In genomic region chr14:100585448-100586152, GRCh38 we compare ENCODE assay signal across 2 cellular contexts.
TF ChIP-seq lines count a peak whose summit lies in the region.

No MANE protein-coding gene starts in this region.

TF ChIP-seq in SK-N-SH, 30 proteins besides CTCF, POLR2A, EP300 and RAD21 (continued from another document):
- TF ChIP-seq GABPA (IDR thresholded peaks at IDR 0.05; ENCODE audit: low read depth) (no peak), TAF1 (IDR thresholded peaks at IDR 0.05; ENCODE audit: borderline replicate concordance, low read depth, low read length) (no peak), YY1 (IDR thresholded peaks at IDR 0.05; ENCODE audit: low read depth) (no peak), NFIC (IDR thresholded peaks at IDR 0.05; ENCODE audit: borderline replicate concordance) (no peak), PBX3 (IDR thresholded peaks at IDR 0.05) (no peak), FOXJ3 (CRISPR knock-in tag; IDR thresholded peaks at IDR 0.05) (no peak), EZH2phosphoT487 (IDR thresholded peaks at IDR 0.05; ENCODE audit: borderline replicate concordance, low read depth) (no peak), RCOR1 (IDR thresholded peaks at IDR 0.05; ENCODE audit: low read length) (no peak), USF2 (IDR thresholded peaks at IDR 0.05; ENCODE audit: borderline replicate concordance, low read depth, low read length) (no peak), SIN3A (IDR thresholded peaks at IDR 0.05; ENCODE audit: borderline replicate concordance, low read depth, low read length) (no peak), RFX5 (IDR thresholded peaks at IDR 0.05; ENCODE audit: low read length) (no peak), TEAD4 (IDR thresholded peaks at IDR 0.05; ENCODE audit: borderline replicate concordance, insufficient read depth) (no peak)
- TF ChIP-seq, protein P1, sequence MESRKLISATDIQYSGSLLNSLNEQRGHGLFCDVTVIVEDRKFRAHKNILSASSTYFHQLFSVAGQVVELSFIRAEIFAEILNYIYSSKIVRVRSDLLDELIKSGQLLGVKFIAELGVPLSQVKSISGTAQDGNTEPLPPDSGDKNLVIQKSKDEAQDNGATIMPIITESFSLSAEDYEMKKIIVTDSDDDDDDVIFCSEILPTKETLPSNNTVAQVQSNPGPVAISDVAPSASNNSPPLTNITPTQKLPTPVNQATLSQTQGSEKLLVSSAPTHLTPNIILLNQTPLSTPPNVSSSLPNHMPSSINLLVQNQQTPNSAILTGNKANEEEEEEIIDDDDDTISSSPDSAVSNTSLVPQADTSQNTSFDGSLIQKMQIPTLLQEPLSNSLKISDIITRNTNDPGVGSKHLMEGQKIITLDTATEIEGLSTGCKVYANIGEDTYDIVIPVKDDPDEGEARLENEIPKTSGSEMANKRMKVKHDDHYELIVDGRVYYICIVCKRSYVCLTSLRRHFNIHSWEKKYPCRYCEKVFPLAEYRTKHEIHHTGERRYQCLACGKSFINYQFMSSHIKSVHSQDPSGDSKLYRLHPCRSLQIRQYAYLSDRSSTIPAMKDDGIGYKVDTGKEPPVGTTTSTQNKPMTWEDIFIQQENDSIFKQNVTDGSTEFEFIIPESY (IDR thresholded peaks at IDR 0.05; ENCODE audit: borderline replicate concordance, low read depth) = no peak

TF ChIP-seq in SK-N-SH treated with all-trans-retinoic acid at 6 μM for 48 hours, 23 proteins besides CTCF, POLR2A, EP300 and RAD21 (continued from another document):
- no peak for TF ChIP-seq ZFP3 (CRISPR knock-in tag; IDR thresholded peaks at IDR 0.05)
- no peak for TF ChIP-seq TCF4 (CRISPR knock-in tag; IDR thresholded peaks at IDR 0.05; ENCODE audit: borderline replicate concordance)
- TF ChIP-seq SNAI2 (CRISPR knock-in tag; IDR thresholded peaks at IDR 0.05) = no peak
- no peak for TF ChIP-seq ESRRG (CRISPR knock-in tag; IDR thresholded peaks at IDR 0.05)
- TF ChIP-seq, protein P2, sequence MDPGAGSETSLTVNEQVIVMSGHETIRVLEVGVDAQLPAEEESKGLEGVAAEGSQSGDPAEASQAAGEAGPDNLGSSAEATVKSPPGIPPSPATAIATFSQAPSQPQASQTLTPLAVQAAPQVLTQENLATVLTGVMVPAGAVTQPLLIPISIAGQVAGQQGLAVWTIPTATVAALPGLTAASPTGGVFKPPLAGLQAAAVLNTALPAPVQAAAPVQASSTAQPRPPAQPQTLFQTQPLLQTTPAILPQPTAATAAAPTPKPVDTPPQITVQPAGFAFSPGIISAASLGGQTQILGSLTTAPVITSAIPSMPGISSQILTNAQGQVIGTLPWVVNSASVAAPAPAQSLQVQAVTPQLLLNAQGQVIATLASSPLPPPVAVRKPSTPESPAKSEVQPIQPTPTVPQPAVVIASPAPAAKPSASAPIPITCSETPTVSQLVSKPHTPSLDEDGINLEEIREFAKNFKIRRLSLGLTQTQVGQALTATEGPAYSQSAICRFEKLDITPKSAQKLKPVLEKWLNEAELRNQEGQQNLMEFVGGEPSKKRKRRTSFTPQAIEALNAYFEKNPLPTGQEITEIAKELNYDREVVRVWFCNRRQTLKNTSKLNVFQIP (CRISPR knock-in tag; IDR thresholded peaks at IDR 0.05; ENCODE audit: borderline replicate concordance, low read depth) = no peak
- TF ChIP-seq, protein P3, sequence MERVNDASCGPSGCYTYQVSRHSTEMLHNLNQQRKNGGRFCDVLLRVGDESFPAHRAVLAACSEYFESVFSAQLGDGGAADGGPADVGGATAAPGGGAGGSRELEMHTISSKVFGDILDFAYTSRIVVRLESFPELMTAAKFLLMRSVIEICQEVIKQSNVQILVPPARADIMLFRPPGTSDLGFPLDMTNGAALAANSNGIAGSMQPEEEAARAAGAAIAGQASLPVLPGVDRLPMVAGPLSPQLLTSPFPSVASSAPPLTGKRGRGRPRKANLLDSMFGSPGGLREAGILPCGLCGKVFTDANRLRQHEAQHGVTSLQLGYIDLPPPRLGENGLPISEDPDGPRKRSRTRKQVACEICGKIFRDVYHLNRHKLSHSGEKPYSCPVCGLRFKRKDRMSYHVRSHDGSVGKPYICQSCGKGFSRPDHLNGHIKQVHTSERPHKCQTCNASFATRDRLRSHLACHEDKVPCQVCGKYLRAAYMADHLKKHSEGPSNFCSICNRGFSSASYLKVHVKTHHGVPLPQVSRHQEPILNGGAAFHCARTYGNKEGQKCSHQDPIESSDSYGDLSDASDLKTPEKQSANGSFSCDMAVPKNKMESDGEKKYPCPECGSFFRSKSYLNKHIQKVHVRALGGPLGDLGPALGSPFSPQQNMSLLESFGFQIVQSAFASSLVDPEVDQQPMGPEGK (CRISPR knock-in tag; IDR thresholded peaks at IDR 0.05; ENCODE audit: borderline replicate concordance) = no peak
